ENCODE assay signal across 23 cellular contexts in genomic region chr3:110767838-110768237, GRCh38.
DNase-seq lines count a peak whose midpoint lies in the region; ATAC-seq lines count a peak whose summit lies in the region.
"Had no signal": no experiment of that assay in that cellular context is flagged by ENCODE, and none has a peak within 500 bp of the region (broad histone marks: within the 10 kb centered on the region; RNA-seq: fewer than 3 reads in every experiment).

No MANE protein-coding gene starts in this region.

- DNase-seq in GM19240 (ENCODE audit: insufficient read length, low spot score) (no peak), SW480 (ENCODE audit: low spot score) (no peak), HT-29 (ENCODE audit: low spot score) (no peak)
- no peak for DNase-seq in stimulated activated CD4-positive, alpha-beta T cell treated with anti-CD3 and anti-CD28 coated beads, Interleukin-4, amount 100 ng/mL, for 1 hour
- DNase-seq: activated CD4-positive, alpha-beta T cell treated with anti-CD3 and anti-CD28 coated beads, Interleukin-2, amount 50 U/mL, for 4 hours; activated naive CD4-positive, alpha-beta T cell treated with anti-CD3 and anti-CD28 coated beads, Interleukin-2, amount 10 ng/mL, durations not matched to agents 7 days and 5 days; activated T-cell treated with anti-CD3 and anti-CD28 coated beads, Interleukin-2, amount 50 U/mL, for 4 hours; cerebellar nuclear complex; effector CD4-positive, alpha-beta T cell; GF-D8; left ventricle myocardium superior; NCI-H1417 treated with DMSO at 0.1 percent for 48 hours; NCI-H748 treated with DMSO at 0.1 percent for 48 hours; PC-3; stimulated activated CD4-positive, alpha-beta T cell treated with anti-CD3 and anti-CD28 coated beads, Interleukin-15, amount 100 ng/mL, for 24 hours; stimulated activated naive CD4-positive, alpha-beta T cell; T-helper 17 cell; WERI-Rb-1 had no signal

- ATAC-seq in GM18498 (IDR thresholded peaks at IDR 0.05; ENCODE audit: unreplicated experiment) (peak; percentile 83), GM19351 (IDR thresholded peaks at IDR 0.05; ENCODE audit: unreplicated experiment) (peak; percentile 84), HG02610 (IDR thresholded peaks at IDR 0.05; ENCODE audit: unreplicated experiment) (peak; percentile 75), HG03469 (IDR thresholded peaks at IDR 0.05; ENCODE audit: unreplicated experiment) (peak; percentile 67)
- ATAC-seq: activated T-cell treated with anti-CD3 and anti-CD28 coated beads, Interleukin-2, amount 50 U/mL, for 4 hours; HCT116; left ventricle myocardium superior; PC-3; T-helper 17 cell had no signal
